In genomic region chr9:93653762-93654161, GRCh38 we compare ENCODE assay signal across 17 cellular contexts.
DNase-seq lines count a peak whose midpoint lies in the region; ATAC-seq and TF ChIP-seq lines count a peak whose summit lies in the region.
"Had no signal": no experiment of that assay in that cellular context is flagged by ENCODE, and none has a peak within 500 bp of the region (broad histone marks: within the 10 kb centered on the region; RNA-seq: fewer than 3 reads in every experiment).

No MANE protein-coding gene starts in this region.

- H3K27ac Mint-ChIP-seq in CD14-positive monocyte, result no peak overlapping the region
- H3K27ac Mint-ChIP-seq in glutamatergic neuron (ENCODE audit: unreplicated experiment), result no peak overlapping the region

- TF ChIP-seq CTCF in CD14-positive monocyte (IDR thresholded peaks at IDR 0.05) (no peak), glutamatergic neuron (IDR thresholded peaks at IDR 0.05; ENCODE audit: partially characterized antibody, unreplicated experiment) (no peak)

- H3K4me3 Mint-ChIP-seq in CD14-positive monocyte (no peak overlapping the region), glutamatergic neuron (ENCODE audit: unreplicated experiment) (no peak overlapping the region)
- H3K4me3 Mint-ChIP-seq: CD8-positive, alpha-beta memory T cell had no signal

- intact Hi-C loops in CD14-positive monocyte (cut with micrococcal nuclease) (no loop called here), posterior vena cava (cut with DNase I) (no loop called here)

- peak; percentile 42 for DNase-seq in activated effector memory CD4-positive, alpha-beta T cell treated with anti-CD3 and anti-CD28 coated beads, Interleukin-2, amount 50 U/mL, for 16 hours
- DNase-seq in activated effector memory CD4-positive, alpha-beta T cell treated with Interleukin-2 at 50 U/mL for 16 hours, result no peak
- DNase-seq in CD14-positive monocyte (ENCODE audit: low spot score) (peak; percentile 27), glutamatergic neuron (peak; percentile 3), posterior vena cava (ENCODE audit: low spot score) (peak; percentile 54), DMS 273 treated with DMSO at 0.1 percent for 48 hours (lab: John Stamatoyannopoulos, UW) (no peak)
- DNase-seq: DND-41, GOT3, NCI-H1105 treated with DMSO at 0.1 percent for 48 hours, NCI-H1694 treated with DMSO at 0.1 percent for 48 hours, NCI-H2107, NCI-H345, NCI-H69 had no signal

- H3K27me3 Mint-ChIP-seq in CD14-positive monocyte (ENCODE audit: low read depth in 3 of 3) (peaks cover 0 to 5% (median 0%) of the 10 kb centered on the region in 3 donors), glutamatergic neuron (ENCODE audit: unreplicated experiment) (no peaks in the 10 kb centered on the region)
- H3K27me3 Mint-ChIP-seq: CD8-positive, alpha-beta memory T cell had no signal

- H3K9me3 Mint-ChIP-seq in CD14-positive monocyte, result no peaks in the 10 kb centered on the region
- H3K9me3 Mint-ChIP-seq in glutamatergic neuron (ENCODE audit: unreplicated experiment), result peaks cover 5% of the 10 kb centered on the region
- H3K9me3 Mint-ChIP-seq: CD8-positive, alpha-beta memory T cell had no signal

- H3K4me1 Mint-ChIP-seq in CD14-positive monocyte (no peaks in the 10 kb centered on the region), glutamatergic neuron (ENCODE audit: low read depth, unreplicated experiment) (no peaks in the 10 kb centered on the region)
- H3K4me1 Mint-ChIP-seq: CD8-positive, alpha-beta memory T cell had no signal

- H3K36me3 Mint-ChIP-seq in CD14-positive monocyte, result peaks cover 61 to 63% of the 10 kb centered on the region in 2 donors
- H3K36me3 Mint-ChIP-seq in glutamatergic neuron (ENCODE audit: unreplicated experiment), result peaks cover 8% of the 10 kb centered on the region

- ATAC-seq in GM18867 (IDR thresholded peaks at IDR 0.05; ENCODE audit: unreplicated experiment) (no peak), GM18502 (IDR thresholded peaks at IDR 0.05; ENCODE audit: poor library complexity, unreplicated experiment) (no peak)
- ATAC-seq: GM12878 had no signal

Comparison
In these comparisons a context has a peak if more than half of its experiments do, and no peak if none do; other contexts are left out.
1. DNase-seq: peak in activated effector memory CD4-positive, alpha-beta T cell treated with anti-CD3 and anti-CD28 coated beads, Interleukin-2, amount 50 U/mL, for 16 hours (single experiment), CD14-positive monocyte (single experiment), glutamatergic neuron (single experiment) and posterior vena cava (single experiment); none in activated effector memory CD4-positive, alpha-beta T cell treated with Interleukin-2 at 50 U/mL for 16 hours (single experiment) and DMS 273 treated with DMSO at 0.1 percent for 48 hours (single experiment).